ENCODE assay signal across 13 cellular contexts in the genomic region with DNA sequence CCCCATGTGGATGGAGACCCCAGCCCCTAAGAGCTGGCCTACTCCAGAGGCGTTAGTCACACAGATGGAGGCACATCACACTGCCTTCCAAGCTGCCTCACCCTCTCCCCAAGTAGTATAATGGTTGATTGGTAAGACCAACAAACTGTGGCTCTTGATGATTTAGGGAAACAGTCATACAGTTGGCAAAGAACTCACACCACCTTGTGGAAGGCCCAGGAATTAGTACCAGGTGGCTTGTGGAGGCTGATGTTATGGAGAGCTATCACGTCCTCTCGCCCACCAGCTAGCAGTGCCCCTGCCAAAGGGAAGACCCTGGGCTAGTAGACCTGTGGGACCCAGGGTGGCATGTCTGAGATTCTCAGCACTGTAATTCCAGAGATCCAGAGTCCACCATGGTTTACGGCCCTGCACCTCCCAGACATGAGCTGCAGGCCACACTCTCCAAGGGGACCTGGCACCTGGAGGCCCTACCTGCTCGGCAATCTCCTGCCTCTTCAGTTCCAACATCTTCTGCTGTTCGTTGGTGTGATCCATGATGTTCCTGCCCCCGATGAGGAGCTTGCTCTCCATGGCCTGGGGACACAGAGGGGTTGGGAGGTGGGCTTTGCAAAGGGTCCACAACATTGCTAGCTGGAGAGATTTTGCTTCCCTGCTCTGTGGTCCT. TPM values are rescaled to one million over a fixed set of nuclear protein-coding genes. Genes with fewer than 3 reads are reported as not detected.
DNase-seq lines count a peak whose midpoint lies in the region; ATAC-seq and TF ChIP-seq lines count a peak whose summit lies in the region.
"Had no signal": no experiment of that assay in that cellular context is flagged by ENCODE, and none has a peak within 500 bp of the region (broad histone marks: within the 10 kb centered on the region; RNA-seq: fewer than 3 reads in every experiment).

No MANE protein-coding gene starts in this region.

- CTCF ChIA-PET in HCT116 (lab: Charles Lee) (interaction anchor here (0.5 to 1.2 kb wide), 4 partner anchors 9 to 189 kb away, joined by 3 read pairs; no protein-coding TSS in a partner anchor), GM10248 (lab: Yijun Ruan, JAX) (interaction anchor here (0.9 to 2.2 kb wide), 5 partner anchors 17 to 189 kb away, joined by 3 to 13 read pairs (median 3); no protein-coding TSS in a partner anchor)

- DNase-seq in DMS 273 (lab: John Stamatoyannopoulos, UW; ENCODE audit: unreplicated experiment) (peak; percentile 28), DMS 273 treated with DMSO at 0.1 percent for 48 hours (lab: John Stamatoyannopoulos, UW) (no peak), HCT116 (ENCODE audit: low read depth, low spot score) (no peak), SK-MEL-5 (ENCODE audit: low read depth, low spot score) (peak; percentile 25), foreskin fibroblast (no peak), tibial nerve (ENCODE audit: low spot score in 2 of 2) (no peak), GM10248 (ENCODE audit: extremely low spot score) (no peak)
- DNase-seq: central memory CD4-positive, alpha-beta T cell; hippocampal formation; NCI-H1048 had no signal

- no peak overlapping the region for H3K4me3 ChIP-seq in HCT116 (replicated peaks in 1 of 2; ENCODE audit: low read depth in 1 of 2, low read length in 2 of 2)
- H3K4me3 ChIP-seq in foreskin fibroblast (ENCODE audit: low read depth in 1 of 2, low read length in 2 of 2): no peak overlapping the region
- H3K4me3 ChIP-seq in tibial nerve: no peak overlapping the region
- H3K4me3 ChIP-seq: skin epidermis had no signal

- POLR2A ChIA-PET in HCT116 (lab: Charles Lee): no interaction called here
- POLR2A ChIA-PET in GM10248 (lab: Yijun Ruan, JAX): interaction anchor here (0.6 kb wide), 1 partner anchor 652 kb away, joined by 6 read pairs; no protein-coding TSS in a partner anchor

- TF ChIP-seq CTCF in HCT116 (IDR thresholded peaks at IDR 0.05 in 2 of 3, conservative IDR thresholded peaks at IDR 0.05 in 1 of 3; ENCODE audit: borderline replicate concordance in 1 of 3, insufficient read depth in 1 of 3, low read depth in 2 of 3, low read length in 2 of 3): peak; percentile 9 to 39 (median 38); a peak in 3 of 6 replicates
- peak; percentile 16 for TF ChIP-seq CTCF in foreskin fibroblast (IDR thresholded peaks at IDR 0.05; ENCODE audit: low read depth, low read length)
- TF ChIP-seq CTCF in tibial nerve (IDR thresholded peaks at IDR 0.05): no peak
- TF ChIP-seq CTCF in GM10248 (IDR thresholded peaks at IDR 0.05; ENCODE audit: control extremely low read depth, extremely low read depth, low read depth, missing control alignments): no peak

- intact Hi-C loops in HCT116 (cut with micrococcal nuclease): loop anchor here (10.0 kb wide), 1 partner anchor 619 kb away; no protein-coding TSS in a partner anchor

- H3K27me3 ChIP-seq in HCT116 (ENCODE audit: insufficient read depth, low read length) (no peaks in the 10 kb centered on the region), tibial nerve (no peaks in the 10 kb centered on the region)

- no peaks in the 10 kb centered on the region for H3K36me3 ChIP-seq in HCT116 (ENCODE audit: control insufficient read depth in 1 of 2, insufficient read depth in 2 of 2, low read length in 2 of 2)
- H3K36me3 ChIP-seq in tibial nerve: peaks cover 0 to 38% (median 0%) of the 10 kb centered on the region in 3 donors

- no peaks in the 10 kb centered on the region for H3K79me2 ChIP-seq in HCT116 (ENCODE audit: insufficient read depth, low read length)

- no peak overlapping the region for H3K4me2 ChIP-seq in HCT116 (ENCODE audit: low read length)

- no peak overlapping the region for H2AFZ ChIP-seq in HCT116 (ENCODE audit: low read depth, low read length, poor library complexity, severe bottlenecking)

- TF ChIP-seq POLR2A in HCT116 (IDR thresholded peaks at IDR 0.05; ENCODE audit: borderline replicate concordance, extremely low read depth, insufficient read depth, insufficient read length) (no peak), tibial nerve (IDR thresholded peaks at IDR 0.05) (no peak)

- BruUV-seq in HCT116 (replicated peaks; lab: Mats Ljungman, UMichigan): no TSS peak

- H3K4me1 ChIP-seq in HCT116 (ENCODE audit: control insufficient read depth in 1 of 2, insufficient read depth in 2 of 2, low read length in 2 of 2) (peaks cover 0 to 12% of the 10 kb centered on the region in 2 experiments; a peak in 1 of 4 replicates), tibial nerve (peaks cover 0 to 7% (median 3%) of the 10 kb centered on the region in 4 donors)

- no peaks in the 10 kb centered on the region for H4K20me1 ChIP-seq in HCT116 (ENCODE audit: insufficient read depth)

- H3K9ac ChIP-seq in HCT116 (ENCODE audit: low read length): no peak overlapping the region

- no peak overlapping the region for H3K27ac ChIP-seq in HCT116 (ENCODE audit: low read depth, low read length)
- H3K27ac ChIP-seq in tibial nerve: peak overlapping the region in 1 of 4 donors; percentile 22
- H3K27ac ChIP-seq: 22Rv1, skin epidermis had no signal

- TF ChIP-seq RAD21 in HCT116 (IDR thresholded peaks at IDR 0.05; ENCODE audit: low read depth): peak; percentile 28; the same call in 1 of the 2 replicates

- no peaks in the 10 kb centered on the region for H3K9me3 ChIP-seq in HCT116 (ENCODE audit: control insufficient read depth in 1 of 2, insufficient read depth in 1 of 2, low read depth in 1 of 2, low read length in 2 of 2)
- H3K9me3 ChIP-seq in tibial nerve: no peaks in the 10 kb centered on the region

- no peak for TF ChIP-seq EP300 in tibial nerve (IDR thresholded peaks at IDR 0.05)

- 86 to 90% methylated on average over 1 to 6 of the region's 7 CpGs for WGBS in tibial nerve, 2 donors

- RAD21 ChIA-PET in HCT116 (lab: Charles Lee; ENCODE audit: low non-redundant PET in 1 of 2, low total read pairs in 2 of 2, uncharacterized antibody in 2 of 2, unreplicated experiment in 2 of 2): no interaction called here

- no peaks in the 10 kb centered on the region for H3K9me2 ChIP-seq in HCT116 (ENCODE audit: insufficient read depth)

- in situ Hi-C loops in SK-MEL-5 (cut with HindIII; ENCODE audit: low pct_unique_long_range_greater_than_20kb, low sequenced_read_pairs): no loop called here

- ATAC-seq in HCT116 (peak; percentile 37; the same call in 1 of the 2 replicates), HG03175 (IDR thresholded peaks at IDR 0.05; ENCODE audit: unreplicated experiment) (no peak)

TF ChIP-seq in HCT116, 20 proteins besides CTCF, POLR2A, EP300 and RAD21:
- TF ChIP-seq CBX3 (IDR thresholded peaks at IDR 0.05; ENCODE audit: low read depth): no peak
- no peak for TF ChIP-seq CEBPB (IDR thresholded peaks at IDR 0.05; ENCODE audit: low read depth)
- TF ChIP-seq ZBTB33 (IDR thresholded peaks at IDR 0.05; ENCODE audit: extremely low read depth, insufficient replicate concordance, low read length): no peak
- TF ChIP-seq, protein P1, sequence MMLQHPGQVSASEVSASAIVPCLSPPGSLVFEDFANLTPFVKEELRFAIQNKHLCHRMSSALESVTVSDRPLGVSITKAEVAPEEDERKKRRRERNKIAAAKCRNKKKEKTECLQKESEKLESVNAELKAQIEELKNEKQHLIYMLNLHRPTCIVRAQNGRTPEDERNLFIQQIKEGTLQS (IDR thresholded peaks at IDR 0.05): no peak
- TF ChIP-seq ELF1 (IDR thresholded peaks at IDR 0.05; ENCODE audit: borderline replicate concordance, low read depth): no peak
- TF ChIP-seq YY1 (IDR thresholded peaks at IDR 0.05; ENCODE audit: extremely low read depth, insufficient replicate concordance, low read depth, low read length): no peak
- TF ChIP-seq SP1 (IDR thresholded peaks at IDR 0.05; ENCODE audit: low read depth): no peak
- no peak for TF ChIP-seq ZFX (IDR thresholded peaks at IDR 0.05)
- no peak for TF ChIP-seq POLR2AphosphoS5 (IDR thresholded peaks at IDR 0.05; ENCODE audit: low read depth, low read length)

RNA-seq across cellular contexts. Expression of gene KIF3C, which starts 26.3 kb away (rescaled TPM):
- 5.4 TPM for total RNA-seq in HCT116 (2021; ENCODE audit: unreplicated experiment)
- 4.6 and 6.3 TPM in 2 replicates for polyA plus RNA-seq in HCT116 (2012)
- total RNA-seq in SK-MEL-5 (2014; rRNA removed; shearing (Covaris generic)): 19.3 and 19.6 TPM in 2 replicates
- 34.4 and 40.2 TPM in 2 replicates for polyA plus RNA-seq in SK-MEL-5 (2015; cell fraction: cytosol; rRNA removed)
- 15.5 and 17.6 TPM in 2 replicates for polyA plus RNA-seq in SK-MEL-5 (2015; cell fraction: nucleus; rRNA removed)
- 10 to 100 TPM; 20.2 to 31.9 (median 22.8) TPM for total RNA-seq in tibial nerve

Comparison
In these comparisons a context has a peak if more than half of its experiments do, and no peak if none do; other contexts are left out.
1. DNase-seq: peak in DMS 273 (single experiment) and SK-MEL-5 (single experiment); none in DMS 273 treated with DMSO at 0.1 percent for 48 hours (single experiment), HCT116 (single experiment), foreskin fibroblast (0 of 2), tibial nerve (0 of 2) and GM10248 (single experiment).
2. CTCF ChIP-seq: peak in HCT116 (3 of 3) and foreskin fibroblast (single experiment); none in tibial nerve (0 of 5) and GM10248 (single experiment).